ENCODE assay signal across 8 cellular contexts in the genomic region with DNA sequence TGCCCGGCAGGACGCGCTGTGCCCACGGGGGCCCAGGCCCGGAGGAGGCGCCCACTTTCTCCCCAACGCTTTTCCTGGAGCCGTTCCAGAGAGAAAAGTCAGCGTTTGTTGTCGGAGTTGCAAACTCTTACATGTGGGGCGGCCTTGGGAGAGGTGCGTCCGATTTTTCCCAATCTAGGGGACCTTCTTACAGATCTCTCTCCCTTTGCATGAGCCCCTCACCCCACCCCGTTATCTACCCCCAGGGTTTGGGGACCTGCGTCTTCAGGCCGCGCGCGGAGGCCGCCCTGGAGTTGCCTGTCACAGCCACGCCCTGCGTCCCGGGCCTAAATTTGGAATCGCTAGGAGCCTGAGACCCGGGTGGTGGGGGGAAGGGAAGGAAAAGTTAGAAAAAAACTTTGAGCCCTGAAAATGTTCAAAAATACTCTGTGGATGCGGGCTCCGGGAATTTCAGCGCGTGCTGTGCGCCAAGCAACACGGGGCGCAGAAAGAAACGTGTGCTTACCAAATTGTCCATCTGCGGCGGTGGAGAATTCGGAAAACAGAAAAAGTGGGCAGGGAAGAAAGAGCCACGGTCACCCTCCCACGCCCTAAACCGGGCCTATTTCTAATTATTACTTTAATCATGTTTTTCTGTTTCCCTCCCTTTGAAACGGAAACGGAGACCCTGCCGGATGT. TPM values are rescaled to one million over a fixed set of nuclear protein-coding genes. Genes with fewer than 3 reads are reported as not detected.
DNase-seq lines count a peak whose midpoint lies in the region; ATAC-seq lines count a peak whose summit lies in the region.

No MANE protein-coding gene starts in this region.

- WGBS in adipose tissue, 3 donors: 0 to 1% (median 0%) methylated on average over 37 to 42 of the region's 42 CpGs
- WGBS in iPS DF 6.9 (ENCODE audit: insufficient coverage, insufficient read length): no CpG with 5 or more reads among the region's 42 CpGs

- H3K9ac ChIP-seq in HUES48 (ENCODE audit: low read depth, low read length): no peak overlapping the region

- no peak overlapping the region for H3K27ac ChIP-seq in HUES48 (ENCODE audit: low read depth, low read length)
- H3K27ac ChIP-seq in adipose tissue (ENCODE audit: low read depth, low read length): peak overlapping the region; percentile 61
- H3K27ac ChIP-seq in iPS DF 6.9 (ENCODE audit: low read length): no peak overlapping the region

- ATAC-seq in GM18511 (IDR thresholded peaks at IDR 0.05; ENCODE audit: unreplicated experiment): peak; percentile 22

- DNase-seq in iPS DF 6.9 (ENCODE audit: low read depth, low spot score): no peak
- peak; percentile 11 to 36 for DNase-seq in stimulated activated CD4-positive, alpha-beta T cell treated with anti-CD3 and anti-CD28 coated beads, Interleukin-4, amount 100 ng/mL, for 4 hours
- no peak for DNase-seq in 8988T
- DNase-seq in SKM-1 treated with dmso at 0.1 percent for 144 hours (lab: John Stamatoyannopoulos, UW; ENCODE audit: unreplicated experiment): no peak
- no peak for DNase-seq in NOMO-1 (lab: John Stamatoyannopoulos, UW; ENCODE audit: unreplicated experiment in 2 of 2)

- H3K4me1 ChIP-seq in HUES48 (ENCODE audit: control insufficient read depth, insufficient read depth, low read length) (0 out of 2 replicates have a peak, but pooled peaks cover 8% of the 10 kb centered on the region), iPS DF 6.9 (ENCODE audit: control insufficient read depth, insufficient read depth, low read length) (peaks cover 5% of the 10 kb centered on the region; the same call in 1 of the 2 replicates)

- H3K4me3 ChIP-seq in HUES48 (ENCODE audit: low read depth, low read length) (peak overlapping the region; percentile 74), iPS DF 6.9 (ENCODE audit: low read length) (peak overlapping the region; percentile 97)

- H3K36me3 ChIP-seq in HUES48 (ENCODE audit: control insufficient read depth, insufficient read depth, low read length): no peaks in the 10 kb centered on the region
- no peaks in the 10 kb centered on the region for H3K36me3 ChIP-seq in iPS DF 6.9 (ENCODE audit: control insufficient read depth, insufficient read depth, low read length)

- H3K9me3 ChIP-seq in HUES48 (ENCODE audit: control insufficient read depth, insufficient read depth, low read length) (no peaks in the 10 kb centered on the region), iPS DF 6.9 (ENCODE audit: control insufficient read depth, insufficient read depth, low read length) (no peaks in the 10 kb centered on the region)

- H3K27me3 ChIP-seq in HUES48 (ENCODE audit: control insufficient read depth, insufficient read depth, low read length) (peaks cover 57% of the 10 kb centered on the region), iPS DF 6.9 (ENCODE audit: control insufficient read depth, insufficient read depth, low read length) (peaks cover 20% of the 10 kb centered on the region)

RNA-seq across cellular contexts. Expression of a gene that starts 0.6 kb away (rescaled TPM):
- 100 to 1,000 TPM; 150 to 408 (median 284) TPM for polyA plus RNA-seq in adipose tissue

Comparison
In these comparisons a context has a peak if more than half of its experiments do, and no peak if none do; other contexts are left out.
1. DNase-seq: peak in stimulated activated CD4-positive, alpha-beta T cell treated with anti-CD3 and anti-CD28 coated beads, Interleukin-4, amount 100 ng/mL, for 4 hours (2 of 2); none in iPS DF 6.9 (single experiment), 8988T (single experiment), SKM-1 treated with dmso at 0.1 percent for 144 hours (single experiment) and NOMO-1 (0 of 2).